Comparison of ENCODE assay signal across 18 cellular contexts in genomic region chr15:70212963-70213315, GRCh38.
DNase-seq lines count a peak whose midpoint lies in the region; ATAC-seq, FAIRE-seq and TF ChIP-seq lines count a peak whose summit lies in the region.
"Had no signal": no experiment of that assay in that cellular context is flagged by ENCODE, and none has a peak within 500 bp of the region (broad histone marks: within the 10 kb centered on the region; RNA-seq: fewer than 3 reads in every experiment).

No MANE protein-coding gene starts in this region.

- no peak for FAIRE-seq in kidney (lab: Jason Lieb, UNC)
- FAIRE-seq: A204.1, G401.6, GM12892, H1 had no signal

- no peak overlapping the region for H2BK12ac ChIP-seq in H9 (ENCODE audit: insufficient read length, low read depth, low read length)

- no peak overlapping the region for H3K14ac ChIP-seq in H9 (ENCODE audit: insufficient read depth, low read length)

- H3K4me3 ChIP-seq in kidney (ENCODE audit: low read length in 2 of 2) = no peak overlapping the region

- H3K9me3 ChIP-seq in H9 (ENCODE audit: control insufficient read depth, low read depth, low read length) = no peaks in the 10 kb centered on the region
- H3K9me3 ChIP-seq in kidney (ENCODE audit: control insufficient read depth in 1 of 2, low read length in 2 of 2) = no peaks in the 10 kb centered on the region

- H3K79me2 ChIP-seq in H9 (ENCODE audit: insufficient read depth, low read length) = no peaks in the 10 kb centered on the region

- no CpG with 5 or more reads among the region's 10 CpGs for WGBS in H9 (ENCODE audit: extremely low coverage, insufficient read length, low lambda C conversion rate)

- H2AFZ ChIP-seq in H9 (ENCODE audit: low read length) = no peak overlapping the region

- H3K79me1 ChIP-seq in H9 (ENCODE audit: insufficient read depth, low read depth, low read length, poor library complexity, severe bottlenecking) = no peaks in the 10 kb centered on the region

- no peaks in the 10 kb centered on the region for H3K4me1 ChIP-seq in H9 (ENCODE audit: insufficient read depth, low read length)
- H3K4me1 ChIP-seq in kidney (ENCODE audit: control insufficient read depth in 1 of 2, insufficient read depth in 1 of 2, low read depth in 1 of 2, low read length in 2 of 2) = no peaks in the 10 kb centered on the region

- no peak overlapping the region for H2BK120ac ChIP-seq in H9 (ENCODE audit: low read depth, low read length, poor library complexity, severe bottlenecking)

- peaks cover 19% of the 10 kb centered on the region for H3K27me3 Mint-ChIP-seq in activated naive CD8-positive, alpha-beta T cell treated with anti-CD3 and anti-CD28 coated beads, Interleukin-2, amount 10 ng/mL, durations not matched to agents 7 days and 5 days
- H3K27me3 Mint-ChIP-seq in activated naive CD8-positive, alpha-beta T cell treated with anti-CD3 and anti-CD28 coated beads for 36 hours = no peaks in the 10 kb centered on the region
- H3K27me3 Mint-ChIP-seq in H9 (ENCODE audit: low read depth) = peaks cover 10% of the 10 kb centered on the region
- peaks cover 9% of the 10 kb centered on the region for H3K27me3 Mint-ChIP-seq in stimulated activated memory B cell treated with anti-CD40 and anti-IgM and Interleukin-4, amounts not matched to agents 10 μg/mL and 1 μg/mL and 100 μg/mL, for 72 hours
- H3K27me3 Mint-ChIP-seq: B cell; CD4-positive, alpha-beta T cell had no signal

- no peaks in the 10 kb centered on the region for H3K36me3 ChIP-seq in kidney (ENCODE audit: control insufficient read depth in 1 of 2, insufficient read depth in 2 of 2, low read length in 2 of 2)

- H3K9ac ChIP-seq in H9 (ENCODE audit: extremely low read depth, insufficient read length, low read length) (no peak overlapping the region), kidney (ENCODE audit: low read length in 2 of 2) (no peak overlapping the region)

- DNase-seq in activated naive CD8-positive, alpha-beta T cell treated with anti-CD3 and anti-CD28 coated beads, Interleukin-2, amount 10 ng/mL, durations not matched to agents 7 days and 5 days = peak; percentile 13
- DNase-seq in activated naive CD8-positive, alpha-beta T cell treated with anti-CD3 and anti-CD28 coated beads for 36 hours = no peak
- DNase-seq in H9 (peak; percentile 32), dermis blood vessel endothelial cell (peak; percentile 4), kidney (no peak)
- DNase-seq: C1 segment of cervical spinal cord; Calu3; CD4-positive, alpha-beta T cell; DMS 273 treated with DMSO at 0.1 percent for 48 hours; EL had no signal

- no peaks in the 10 kb centered on the region for H4K20me1 ChIP-seq in H9 (ENCODE audit: control insufficient read depth, insufficient read depth, insufficient read length)

- no peak overlapping the region for H3T11ph ChIP-seq in H9 (ENCODE audit: low read length)

- H4K91ac ChIP-seq in H9 (ENCODE audit: insufficient read length, low read depth, low read length) = no peak overlapping the region

- no peak overlapping the region for H2AK5ac ChIP-seq in H9 (ENCODE audit: insufficient read length, low read length)

- POLR2A ChIA-PET in activated naive CD8-positive, alpha-beta T cell treated with anti-CD3 and anti-CD28 coated beads, Interleukin-2, amount 10 ng/mL, durations not matched to agents 7 days and 5 days (lab: Charles Lee) = no interaction called here

- H3K4me3 Mint-ChIP-seq in activated naive CD8-positive, alpha-beta T cell treated with anti-CD3 and anti-CD28 coated beads, Interleukin-2, amount 10 ng/mL, durations not matched to agents 7 days and 5 days = no peak overlapping the region
- no peak overlapping the region for H3K4me3 Mint-ChIP-seq in activated naive CD8-positive, alpha-beta T cell treated with anti-CD3 and anti-CD28 coated beads for 36 hours
- H3K4me3 Mint-ChIP-seq in H9 = no peak overlapping the region
- no peak overlapping the region for H3K4me3 Mint-ChIP-seq in stimulated activated memory B cell treated with anti-CD40 and anti-IgM and Interleukin-4, amounts not matched to agents 10 μg/mL and 1 μg/mL and 100 μg/mL, for 72 hours
- H3K4me3 Mint-ChIP-seq: B cell; CD4-positive, alpha-beta T cell had no signal

- no peak overlapping the region for H4K5ac ChIP-seq in H9 (ENCODE audit: insufficient read length, low read depth, low read length)

- H3K36me3 Mint-ChIP-seq in activated naive CD8-positive, alpha-beta T cell treated with anti-CD3 and anti-CD28 coated beads, Interleukin-2, amount 10 ng/mL, durations not matched to agents 7 days and 5 days = no peaks in the 10 kb centered on the region
- H3K36me3 Mint-ChIP-seq in activated naive CD8-positive, alpha-beta T cell treated with anti-CD3 and anti-CD28 coated beads for 36 hours = no peaks in the 10 kb centered on the region
- H3K36me3 Mint-ChIP-seq in H9 (ENCODE audit: insufficient read depth in 1 of 3, low read depth in 3 of 3) = no peaks in the 10 kb centered on the region
- H3K36me3 Mint-ChIP-seq in stimulated activated memory B cell treated with anti-CD40 and anti-IgM and Interleukin-4, amounts not matched to agents 10 μg/mL and 1 μg/mL and 100 μg/mL, for 72 hours = no peaks in the 10 kb centered on the region

- no peaks in the 10 kb centered on the region for H3K23me2 ChIP-seq in H9 (ENCODE audit: insufficient read length, low read depth, low read length, poor library complexity, severe bottlenecking)

- no peaks in the 10 kb centered on the region for H3K27me3 ChIP-seq in H9 (ENCODE audit: insufficient read depth, low read length)

- no peak overlapping the region for H3K27ac Mint-ChIP-seq in activated naive CD8-positive, alpha-beta T cell treated with anti-CD3 and anti-CD28 coated beads, Interleukin-2, amount 10 ng/mL, durations not matched to agents 7 days and 5 days
- no peak overlapping the region for H3K27ac Mint-ChIP-seq in activated naive CD8-positive, alpha-beta T cell treated with anti-CD3 and anti-CD28 coated beads for 36 hours
- H3K27ac Mint-ChIP-seq in H9 = no peak overlapping the region; a peak in 1 of 7 replicates
- H3K27ac Mint-ChIP-seq in stimulated activated memory B cell treated with anti-CD40 and anti-IgM and Interleukin-4, amounts not matched to agents 10 μg/mL and 1 μg/mL and 100 μg/mL, for 72 hours = peak overlapping the region; percentile 37
- H3K27ac Mint-ChIP-seq: B cell; CD4-positive, alpha-beta T cell had no signal

- H3K56ac ChIP-seq in H9 (ENCODE audit: insufficient read length, low read depth, low read length) = no peak overlapping the region

- H3K27ac ChIP-seq in H9 (ENCODE audit: insufficient read length, low read depth, low read length) (no peak overlapping the region), kidney (ENCODE audit: low read depth in 2 of 2, low read length in 2 of 2) (no peak overlapping the region)

- H3K4me1 Mint-ChIP-seq in activated naive CD8-positive, alpha-beta T cell treated with anti-CD3 and anti-CD28 coated beads, Interleukin-2, amount 10 ng/mL, durations not matched to agents 7 days and 5 days = no peaks in the 10 kb centered on the region
- H3K4me1 Mint-ChIP-seq in activated naive CD8-positive, alpha-beta T cell treated with anti-CD3 and anti-CD28 coated beads for 36 hours = peaks cover 7% of the 10 kb centered on the region
- peaks cover 26 to 33% of the 10 kb centered on the region in 2 experiments for H3K4me1 Mint-ChIP-seq in H9
- H3K4me1 Mint-ChIP-seq in stimulated activated memory B cell treated with anti-CD40 and anti-IgM and Interleukin-4, amounts not matched to agents 10 μg/mL and 1 μg/mL and 100 μg/mL, for 72 hours = peaks cover 12% of the 10 kb centered on the region

- no peak overlapping the region for H2BK20ac ChIP-seq in H9 (ENCODE audit: low read depth, low read length, poor library complexity, severe bottlenecking)

- H2BK5ac ChIP-seq in H9 (ENCODE audit: insufficient read length, low read length) = no peak overlapping the region

- H4K8ac ChIP-seq in H9 (replicated peaks; ENCODE audit: insufficient read length, low read depth, low read length) = no peak overlapping the region

- H3K4me2 ChIP-seq in H9 (ENCODE audit: insufficient read depth, insufficient read length, low read length) = no peak overlapping the region

- no peak overlapping the region for H3K18ac ChIP-seq in H9 (ENCODE audit: insufficient read length, low read depth, low read length)

- no peaks in the 10 kb centered on the region for H3K9me3 Mint-ChIP-seq in activated naive CD8-positive, alpha-beta T cell treated with anti-CD3 and anti-CD28 coated beads, Interleukin-2, amount 10 ng/mL, durations not matched to agents 7 days and 5 days
- no peaks in the 10 kb centered on the region for H3K9me3 Mint-ChIP-seq in activated naive CD8-positive, alpha-beta T cell treated with anti-CD3 and anti-CD28 coated beads for 36 hours
- no peaks in the 10 kb centered on the region; a peak in 1 of 5 replicates for H3K9me3 Mint-ChIP-seq in H9
- no peaks in the 10 kb centered on the region for H3K9me3 Mint-ChIP-seq in stimulated activated memory B cell treated with anti-CD40 and anti-IgM and Interleukin-4, amounts not matched to agents 10 μg/mL and 1 μg/mL and 100 μg/mL, for 72 hours
- H3K9me3 Mint-ChIP-seq: CD4-positive, alpha-beta T cell had no signal

- H3K23ac ChIP-seq in H9 (ENCODE audit: insufficient read length, low read depth, low read length) = no peak overlapping the region

- no peak overlapping the region for H3K4ac ChIP-seq in H9 (ENCODE audit: low read depth, low read length)

- no peak overlapping the region for H2BK15ac ChIP-seq in H9 (ENCODE audit: low read depth, low read length)

- intact Hi-C loops in kidney (cut with DNase I) = no loop called here

- TF ChIP-seq CTCF in H9 (conservative IDR thresholded peaks at IDR 0.05) (no peak), kidney (IDR thresholded peaks at IDR 0.05; ENCODE audit: borderline replicate concordance, extremely low read depth, insufficient read depth) (no peak)

- no peak for ATAC-seq in activated naive CD8-positive, alpha-beta T cell treated with anti-CD3 and anti-CD28 coated beads, Interleukin-2, amount 10 ng/mL, durations not matched to agents 7 days and 5 days (ENCODE audit: low read depth)
- ATAC-seq in stimulated activated memory B cell treated with anti-CD40 and anti-IgM and Interleukin-4, amounts not matched to agents 10 μg/mL and 1 μg/mL and 100 μg/mL, for 72 hours = no peak
- ATAC-seq in GM21526 (IDR thresholded peaks at IDR 0.05; ENCODE audit: low FRiP score, unreplicated experiment) = no peak
- ATAC-seq: HCT116 had no signal

Comparison
In these comparisons a context has a peak if more than half of its experiments do, and no peak if none do; other contexts are left out.
1. DNase-seq: peak in activated naive CD8-positive, alpha-beta T cell treated with anti-CD3 and anti-CD28 coated beads, Interleukin-2, amount 10 ng/mL, durations not matched to agents 7 days and 5 days (single experiment), H9 (single experiment) and dermis blood vessel endothelial cell (single experiment); none in activated naive CD8-positive, alpha-beta T cell treated with anti-CD3 and anti-CD28 coated beads for 36 hours (single experiment) and kidney (single experiment).